Comparison of ENCODE assay signal across 2 cellular contexts in genomic region chr1:52157582-52157981, GRCh38.
TF ChIP-seq lines count a peak whose summit lies in the region.

No MANE protein-coding gene starts in this region.

TF ChIP-seq in SK-N-SH treated with all-trans-retinoic acid at 6 μM for 48 hours, 23 proteins besides CTCF, POLR2A, EP300 and RAD21 (continued from another document):
- no peak for TF ChIP-seq TSHZ2 (CRISPR knock-in tag; IDR thresholded peaks at IDR 0.05)
- no peak for TF ChIP-seq OSR1 (CRISPR knock-in tag; IDR thresholded peaks at IDR 0.05)
- TF ChIP-seq ZNF565 (CRISPR knock-in tag; conservative IDR thresholded peaks at IDR 0.05; ENCODE audit: low read depth) = no peak
- TF ChIP-seq ZFP30 (CRISPR knock-in tag; IDR thresholded peaks at IDR 0.05) = no peak
- no peak for TF ChIP-seq ARNTL (CRISPR knock-in tag; IDR thresholded peaks at IDR 0.05; ENCODE audit: borderline replicate concordance, low read depth)
- no peak for TF ChIP-seq PPARA (CRISPR knock-in tag; IDR thresholded peaks at IDR 0.05; ENCODE audit: borderline replicate concordance)
- TF ChIP-seq, protein P1, sequence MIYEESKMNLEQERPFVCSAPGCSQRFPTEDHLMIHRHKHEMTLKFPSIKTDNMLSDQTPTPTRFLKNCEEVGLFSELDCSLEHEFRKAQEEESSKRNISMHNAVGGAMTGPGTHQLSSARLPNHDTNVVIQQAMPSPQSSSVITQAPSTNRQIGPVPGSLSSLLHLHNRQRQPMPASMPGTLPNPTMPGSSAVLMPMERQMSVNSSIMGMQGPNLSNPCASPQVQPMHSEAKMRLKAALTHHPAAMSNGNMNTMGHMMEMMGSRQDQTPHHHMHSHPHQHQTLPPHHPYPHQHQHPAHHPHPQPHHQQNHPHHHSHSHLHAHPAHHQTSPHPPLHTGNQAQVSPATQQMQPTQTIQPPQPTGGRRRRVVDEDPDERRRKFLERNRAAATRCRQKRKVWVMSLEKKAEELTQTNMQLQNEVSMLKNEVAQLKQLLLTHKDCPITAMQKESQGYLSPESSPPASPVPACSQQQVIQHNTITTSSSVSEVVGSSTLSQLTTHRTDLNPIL (CRISPR knock-in tag; IDR thresholded peaks at IDR 0.05; ENCODE audit: low read depth) = no peak
- no peak for TF ChIP-seq GLIS3 (CRISPR knock-in tag; IDR thresholded peaks at IDR 0.05)
- TF ChIP-seq ZFP3 (CRISPR knock-in tag; IDR thresholded peaks at IDR 0.05) = no peak
- TF ChIP-seq SNAI2 (CRISPR knock-in tag; IDR thresholded peaks at IDR 0.05) = no peak

TF ChIP-seq in SK-N-SH, 30 proteins besides CTCF, POLR2A, EP300 and RAD21 (continued from another document):
- TF ChIP-seq SIN3A (IDR thresholded peaks at IDR 0.05; ENCODE audit: borderline replicate concordance, low read depth, low read length) (no peak), POLR2AphosphoS5 (IDR thresholded peaks at IDR 0.05; ENCODE audit: low read depth, low read length) (no peak), REST (IDR thresholded peaks at IDR 0.05; ENCODE audit: low read depth, low read length) (no peak)
